Comparison of ENCODE assay signal across 23 cellular contexts in genomic region chr9:136277746-136278145, GRCh38. TPM values are rescaled to one million over a fixed set of nuclear protein-coding genes. Genes with fewer than 3 reads are reported as not detected.
DNase-seq lines count a peak whose midpoint lies in the region; ATAC-seq, FAIRE-seq and TF ChIP-seq lines count a peak whose summit lies in the region.
"Had no signal": no experiment of that assay in that cellular context is flagged by ENCODE, and none has a peak within 500 bp of the region (broad histone marks: within the 10 kb centered on the region; RNA-seq: fewer than 3 reads in every experiment).

No MANE protein-coding gene starts in this region.

- TF ChIP-seq EP300 in K562 (IDR thresholded peaks at IDR 0.05; ENCODE audit: low read length) = no peak

- H3K9me1 ChIP-seq in K562 (ENCODE audit: control insufficient read depth, insufficient read depth, low read length) = no peaks in the 10 kb centered on the region

- CTCF ChIA-PET in K562 (lab: Yijun Ruan, JAX; ENCODE audit: low intra/inter-chr PET ratio) = no interaction called here

- BruUV-seq in K562 (replicated peaks; lab: Mats Ljungman, UMichigan) = no TSS peak

- DNase-seq in Right ventricle myocardium inferior (ENCODE audit: missing footprints) (peak; percentile 27), cardiac septum (ENCODE audit: low spot score) (no peak), K562 (ENCODE audit: extremely low read depth in 1 of 4, low spot score in 3 of 4) (no peak), caudate nucleus (lab: John Stamatoyannopoulos, UW) (no peak), GM13976 (ENCODE audit: low spot score) (no peak), NCI-H82 (lab: John Stamatoyannopoulos, UW) (no peak)
- DNase-seq: 8988T; C1 segment of cervical spinal cord; Calu3; CD4-positive, alpha-beta memory T cell; COR-L47; DMS53; DMS79 treated with DMSO at 0.1 percent for 48 hours; GF-D8; GOT3; HCEC 1CT had no signal

- 4% methylated on average over 14 of the region's 14 CpGs for WGBS in K562 (ENCODE audit: insufficient coverage, low coverage, missing lambda C conversion rate)

- H3K4me3 ChIP-seq in OCI-LY1 (ENCODE audit: low read depth, low read length, poor library complexity, severe bottlenecking) (no peak overlapping the region), K562 (no peak overlapping the region)
- H3K4me3 ChIP-seq: A549, GM12878 had no signal

- intact Hi-C loops in Right ventricle myocardium inferior (cut with DNase I) (no loop called here), cardiac septum (cut with DNase I) (no loop called here), K562 (cut with micrococcal nuclease) (no loop called here)

- H3F3A ChIP-seq in OCI-LY1 (ENCODE audit: insufficient read depth, low read length) = no peaks in the 10 kb centered on the region

- ATAC-seq in Right ventricle myocardium inferior (no peak), K562 (no peak)
- ATAC-seq: A549, GM12878 had no signal

- H3K36me3 ChIP-seq in OCI-LY1 (ENCODE audit: insufficient read depth, low read length) = no peaks in the 10 kb centered on the region
- no peaks in the 10 kb centered on the region for H3K36me3 ChIP-seq in K562 (ENCODE audit: control insufficient read depth, insufficient read depth, low read length)

- TF ChIP-seq POLR2A in K562 (conservative IDR thresholded peaks at IDR 0.05) = no peak

- peaks cover 28% of the 10 kb centered on the region for H3K27me3 ChIP-seq in OCI-LY1 (ENCODE audit: insufficient read depth, low read length)
- H3K27me3 ChIP-seq in K562 (ENCODE audit: control insufficient read depth in 2 of 2, insufficient read depth in 2 of 2, low read length in 2 of 2) = peaks cover 51 to 71% of the 10 kb centered on the region in 2 experiments

- no peak for FAIRE-seq in K562 (lab: Jason Lieb, UNC)
- FAIRE-seq: A549, GM12878, GM18507, H54 had no signal

- H2AFZ ChIP-seq in OCI-LY1 (ENCODE audit: low read length) (no peak overlapping the region), K562 (ENCODE audit: low read depth, low read length) (no peak overlapping the region)

- TF ChIP-seq RAD21 in K562 (CRISPR knock-in tag; conservative IDR thresholded peaks at IDR 0.05 in 1 of 2, IDR thresholded peaks at IDR 0.05 in 1 of 2) = no peak

- H4K20me1 ChIP-seq in OCI-LY1 (ENCODE audit: insufficient read depth, low read length) (no peaks in the 10 kb centered on the region), K562 (replicated peaks; ENCODE audit: control insufficient read depth, insufficient read depth, low read length) (peaks cover 13% of the 10 kb centered on the region; the same call in 1 of the 2 replicates)

- TF ChIP-seq CTCF in OCI-LY1 (IDR thresholded peaks at IDR 0.05; ENCODE audit: low read length) = peak; percentile 20; the same call in 1 of the 2 replicates
- TF ChIP-seq CTCF in K562 (IDR thresholded peaks at IDR 0.05 in 2 of 3, conservative IDR thresholded peaks at IDR 0.05 in 1 of 3; ENCODE audit: insufficient read depth in 2 of 3, low read depth in 1 of 3, low read length in 3 of 3) = peak in 2 of 3 experiments; percentile 23 to 33; a peak in 1 of 6 replicates
- no peak for TF ChIP-seq CTCF in GM13976 (IDR thresholded peaks at IDR 0.05; ENCODE audit: borderline replicate concordance, control extremely low read depth, extremely low read depth, insufficient read depth, missing control alignments)

- in situ Hi-C loops in K562 (cut with MboI) = loop anchor here (10.0 kb wide), 1 partner anchor 483 kb away; no protein-coding TSS in a partner anchor
- in situ Hi-C loops in GM13976 (cut with MboI; ENCODE audit: low sequenced_read_pairs, unreplicated experiment) = no loop called here

- no peaks in the 10 kb centered on the region for H3K4me1 ChIP-seq in OCI-LY1 (ENCODE audit: insufficient read depth, low read length, severe bottlenecking)
- peaks cover 0 to 42% of the 10 kb centered on the region in 2 experiments; a peak in 2 of 5 replicates for H3K4me1 ChIP-seq in K562 (replicated peaks in 1 of 2; ENCODE audit: control insufficient read depth in 2 of 2, insufficient read depth in 2 of 2, low read length in 2 of 2)
- H3K4me1 ChIP-seq: A549 had no signal

- H3K79me2 ChIP-seq in OCI-LY1 (ENCODE audit: insufficient read depth, low read length) = no peaks in the 10 kb centered on the region
- no peaks in the 10 kb centered on the region for H3K79me2 ChIP-seq in K562 (ENCODE audit: control insufficient read depth, insufficient read depth, low read length)

- H3K9ac ChIP-seq in OCI-LY1 (ENCODE audit: low read length) (no peak overlapping the region), K562 (ENCODE audit: insufficient read depth in 1 of 2, low read depth in 2 of 2, low read length in 2 of 2) (no peak overlapping the region)

- H3K9me3 ChIP-seq in OCI-LY1 (ENCODE audit: low read length) (no peaks in the 10 kb centered on the region), K562 (replicated peaks; ENCODE audit: control insufficient read depth, insufficient read depth, low read depth, low read length) (no peaks in the 10 kb centered on the region; the same call in 1 of the 2 replicates)
- H3K9me3 ChIP-seq: A549 had no signal

- H3K27ac ChIP-seq in OCI-LY1 (ENCODE audit: low read depth, low read length, poor library complexity, severe bottlenecking) (no peak overlapping the region), K562 (ENCODE audit: extremely low read depth, low read depth, low read length) (no peak overlapping the region), caudate nucleus (ENCODE audit: low read depth, low read length) (no peak overlapping the region)
- H3K27ac ChIP-seq: A549 had no signal

- H3K4me2 ChIP-seq in OCI-LY1 (ENCODE audit: low read length) = no peak overlapping the region
- no peak overlapping the region for H3K4me2 ChIP-seq in K562 (ENCODE audit: insufficient read depth, low read length)
- H3K4me2 ChIP-seq: A549 had no signal

- H3K9me2 ChIP-seq in OCI-LY1 (ENCODE audit: low read depth, low read length) = no peaks in the 10 kb centered on the region

- POLR2A ChIA-PET in K562 (lab: Yijun Ruan, JAX) = interaction anchor here (0.6 to 1.1 kb wide), 3 partner anchors 10 to 40 kb away, joined by 3 to 5 read pairs (median 3); no protein-coding TSS in a partner anchor

RNA-seq across cellular contexts. Expression of gene CCDC187, which starts 26.1 kb away (rescaled TPM):
- total RNA-seq in Right ventricle myocardium inferior = not detected
- 0.03 TPM for total RNA-seq in cardiac septum
- 0.53 TPM in 1 of 2 replicates, not detected in the other for total RNA-seq in K562 (2011; cell fraction: chromatin; rRNA removed; ENCODE audit: low replicate concordance)
- 0.13 and 0.33 TPM in 2 replicates for total RNA-seq in K562 (2011; cell fraction: nucleolus; rRNA removed)
- 0.15 and 0.46 TPM in 2 replicates for total RNA-seq in K562 (2011; cell fraction: nucleoplasm; rRNA removed)
- total RNA-seq in K562 (2014; rRNA removed) = not detected in 2 replicates
- not detected in 2 replicates for total RNA-seq in K562 (2014; rRNA removed; fragmentation: Illumina TruSeq; extraction: Trizol)
- total RNA-seq in K562 (2015; rRNA removed; fragmentation: Illumina TruSeq; extraction: Trizol) = not detected in 2 replicates
- total RNA-seq in K562 (2021) = 0.02 TPM in 1 of 2 replicates, not detected in the other
- polyA plus RNA-seq in K562 (2011; rRNA removed) = not detected in 2 replicates
- polyA plus RNA-seq in K562 (2011; cell fraction: cytosol; rRNA removed) = 0.07 TPM in 1 of 2 replicates, not detected in the other
- 0.01 and 0.40 TPM in 2 replicates for polyA plus RNA-seq in K562 (2011; cell fraction: nucleus; rRNA removed)
- 0.04 TPM in 1 of 2 replicates, not detected in the other for polyA plus RNA-seq in K562 (2012)
- not detected in 2 replicates for polyA plus RNA-seq in K562 (2014; fragmentation: Illumina TruSeq; extraction: Trizol)
- not detected for polyA plus RNA-seq in K562 (2014; fragmentation: Nextera tagmentation; extraction: Ambion mirVana)
- not detected in 2 replicates for polyA plus RNA-seq in K562 (2014; rRNA removed)
- polyA minus RNA-seq in K562 (2011; rRNA and poly(A)+ RNA removed) = not detected in 2 replicates
- polyA minus RNA-seq in K562 (2011; cell fraction: cytosol; rRNA and poly(A)+ RNA removed) = not detected in 2 replicates
- polyA minus RNA-seq in K562 (2011; cell fraction: nucleus; rRNA and poly(A)+ RNA removed) = 0.11 and 0.27 TPM in 2 replicates
- total RNA-seq: CD4-positive, alpha-beta memory T cell; Daoy had no signal
- polyA plus RNA-seq: BJ; CD4-positive, alpha-beta memory T cell had no signal

RNA-seq across cellular contexts. Expression of gene QSOX2, which starts 32.1 kb away (rescaled TPM):
- total RNA-seq in Right ventricle myocardium inferior (8.3 TPM), cardiac septum (7.2 TPM), K562 (2014; rRNA removed) (12.7 and 15.0 TPM in 2 replicates), K562 (2014; rRNA removed; fragmentation: Illumina TruSeq; extraction: Trizol) (9.7 and 10.5 TPM in 2 replicates), K562 (2015; rRNA removed; fragmentation: Illumina TruSeq; extraction: Trizol) (11.7 and 12.2 TPM in 2 replicates), K562 (2021) (22.3 and 23.7 TPM in 2 replicates)
- total RNA-seq in K562 (2011; cell fraction: chromatin; rRNA removed; ENCODE audit: low replicate concordance) = 50.6 and 63.4 TPM in 2 replicates
- total RNA-seq in K562 (2011; cell fraction: nucleolus; rRNA removed) = 45.7 and 46.1 TPM in 2 replicates
- 35.5 and 45.4 TPM in 2 replicates for total RNA-seq in K562 (2011; cell fraction: nucleoplasm; rRNA removed)
- polyA plus RNA-seq in K562 (2011; rRNA removed) (13.5 and 21.5 TPM in 2 replicates), K562 (2014; fragmentation: Illumina TruSeq; extraction: Trizol) (16.1 and 17.4 TPM in 2 replicates), K562 (2014; fragmentation: Nextera tagmentation; extraction: Ambion mirVana) (under 1 TPM; 0.51 to 0.91 TPM), K562 (2014; rRNA removed) (23.6 and 24.2 TPM in 2 replicates)
- 7.9 and 11.0 TPM in 2 replicates for polyA plus RNA-seq in K562 (2011; cell fraction: cytosol; rRNA removed)
- polyA plus RNA-seq in K562 (2011; cell fraction: nucleus; rRNA removed) = 97.5 and 103 TPM in 2 replicates
- 14.6 and 32.6 TPM in 2 replicates for polyA plus RNA-seq in K562 (2012)
- 9.3 and 10.2 TPM in 2 replicates for polyA minus RNA-seq in K562 (2011; rRNA and poly(A)+ RNA removed)
- polyA minus RNA-seq in K562 (2011; cell fraction: cytosol; rRNA and poly(A)+ RNA removed) = 5.9 and 7.6 TPM in 2 replicates
- polyA minus RNA-seq in K562 (2011; cell fraction: nucleus; rRNA and poly(A)+ RNA removed) = 17.8 and 19.0 TPM in 2 replicates

RNA-seq across cellular contexts. Expression of gene GPSM1, which starts 49.6 kb away (rescaled TPM):
- total RNA-seq in Right ventricle myocardium inferior (48.6 TPM), cardiac septum (35.1 TPM), K562 (2014; rRNA removed) (12.7 and 16.0 TPM in 2 replicates), K562 (2014; rRNA removed; fragmentation: Illumina TruSeq; extraction: Trizol) (0.54 and 0.76 TPM in 2 replicates), K562 (2015; rRNA removed; fragmentation: Illumina TruSeq; extraction: Trizol) (3.1 and 4.1 TPM in 2 replicates), K562 (2021) (12.4 and 14.2 TPM in 2 replicates)
- 13.9 and 58.1 TPM in 2 replicates for total RNA-seq in K562 (2011; cell fraction: chromatin; rRNA removed; ENCODE audit: low replicate concordance)
- 30.3 and 36.2 TPM in 2 replicates for total RNA-seq in K562 (2011; cell fraction: nucleolus; rRNA removed)
- 16.3 and 19.9 TPM in 2 replicates for total RNA-seq in K562 (2011; cell fraction: nucleoplasm; rRNA removed)
- polyA plus RNA-seq in K562 (2011; rRNA removed) (5.4 and 6.7 TPM in 2 replicates), K562 (2014; fragmentation: Illumina TruSeq; extraction: Trizol) (1.9 and 5.2 TPM in 2 replicates), K562 (2014; fragmentation: Nextera tagmentation; extraction: Ambion mirVana) (under 1 TPM; 0.04 to 0.10 TPM), K562 (2014; rRNA removed) (9.2 and 10.1 TPM in 2 replicates)
- 5.4 and 23.3 TPM in 2 replicates for polyA plus RNA-seq in K562 (2011; cell fraction: cytosol; rRNA removed)
- polyA plus RNA-seq in K562 (2011; cell fraction: nucleus; rRNA removed) = 21.3 and 47.7 TPM in 2 replicates
- 5.3 and 13.8 TPM in 2 replicates for polyA plus RNA-seq in K562 (2012)
- 1.4 and 3.0 TPM in 2 replicates for polyA minus RNA-seq in K562 (2011; rRNA and poly(A)+ RNA removed)
- 7.8 and 9.2 TPM in 2 replicates for polyA minus RNA-seq in K562 (2011; cell fraction: cytosol; rRNA and poly(A)+ RNA removed)
- polyA minus RNA-seq in K562 (2011; cell fraction: nucleus; rRNA and poly(A)+ RNA removed) = 12.7 and 13.3 TPM in 2 replicates
